ENCODE assay signal across 22 cellular contexts in genomic region chr3:153330891-153331290, GRCh38.
"Had no signal": no experiment of that assay in that cellular context is flagged by ENCODE, and none has a peak within 500 bp of the region (broad histone marks: within the 10 kb centered on the region; RNA-seq: fewer than 3 reads in every experiment).

No MANE protein-coding gene starts in this region.

- ATAC-seq: activated T-cell treated with anti-CD3 and anti-CD28 coated beads, Interleukin-2, amount 50 U/mL, for 4 hours; effector memory CD8-positive, alpha-beta T cell; heart right ventricle; right cardiac atrium; stimulated activated naive CD8-positive, alpha-beta T cell treated with anti-CD3 and anti-CD28 coated beads, Interleukin-15, Interleukin-2, amounts not matched to agents 100 U/mL and 50 U/mL, for 24 hours; WTC11 had no signal

- DNase-seq: activated CD4-positive, alpha-beta T cell treated with anti-CD3 and anti-CD28 coated beads, Interleukin-2, amount 50 U/mL, for 4 hours; activated CD8-positive, alpha-beta memory T cell treated with anti-CD3 and anti-CD28 coated beads, Interleukin-2, amount 50 U/mL, for 48 hours; activated naive CD4-positive, alpha-beta T cell; activated T-cell treated with anti-CD3 and anti-CD28 coated beads, Interleukin-2, amount 50 U/mL, for 4 hours; adrenal gland; colonic mucosa; dorsolateral prefrontal cortex; effector memory CD8-positive, alpha-beta T cell; heart right ventricle; left ventricle myocardium inferior; ovary; right cardiac atrium; stimulated activated CD4-positive, alpha-beta T cell treated with anti-CD3 and anti-CD28 coated beads, Interleukin-12 subunit alpha, Interleukin-12 subunit beta, amount 100 ng/mL, for 4 hours; stimulated activated CD4-positive, alpha-beta T cell treated with anti-CD3 and anti-CD28 coated beads, Interleukin-4, amount 100 ng/mL, for 4 hours; stimulated activated naive CD8-positive, alpha-beta T cell treated with anti-CD3 and anti-CD28 coated beads, Interleukin-15, Interleukin-2, amounts not matched to agents 100 U/mL and 50 U/mL, for 24 hours; T1000 had no signal

- H3K4me1 ChIP-seq: adrenal gland, ascending aorta, breast epithelium, colonic mucosa, esophagus muscularis mucosa, heart right ventricle, left ventricle myocardium inferior had no signal

- H3K4me3 ChIP-seq: adrenal gland, ascending aorta, breast epithelium, colonic mucosa, dorsolateral prefrontal cortex, esophagus muscularis mucosa, heart right ventricle, left ventricle myocardium inferior, ovary had no signal

- H3K27me3 ChIP-seq: adrenal gland, ascending aorta, breast epithelium, colonic mucosa, dorsolateral prefrontal cortex, esophagus muscularis mucosa, heart right ventricle, neutrophil, ovary had no signal

- FAIRE-seq: endothelial cell of umbilical vein had no signal

- H3K9me3 ChIP-seq: adrenal gland, ascending aorta, breast epithelium, colonic mucosa, esophagus muscularis mucosa, neutrophil, ovary had no signal

- H3K27ac ChIP-seq: adrenal gland, ascending aorta, breast epithelium, colonic mucosa, dorsolateral prefrontal cortex, esophagus muscularis mucosa, heart right ventricle, left ventricle myocardium inferior, neutrophil, ovary had no signal

- H3K36me3 ChIP-seq: adrenal gland, ascending aorta, breast epithelium, colonic mucosa, esophagus muscularis mucosa, heart right ventricle, left ventricle myocardium inferior, neutrophil, ovary had no signal
